Comparison of ENCODE assay signal across 3 cellular contexts in the genomic region with DNA sequence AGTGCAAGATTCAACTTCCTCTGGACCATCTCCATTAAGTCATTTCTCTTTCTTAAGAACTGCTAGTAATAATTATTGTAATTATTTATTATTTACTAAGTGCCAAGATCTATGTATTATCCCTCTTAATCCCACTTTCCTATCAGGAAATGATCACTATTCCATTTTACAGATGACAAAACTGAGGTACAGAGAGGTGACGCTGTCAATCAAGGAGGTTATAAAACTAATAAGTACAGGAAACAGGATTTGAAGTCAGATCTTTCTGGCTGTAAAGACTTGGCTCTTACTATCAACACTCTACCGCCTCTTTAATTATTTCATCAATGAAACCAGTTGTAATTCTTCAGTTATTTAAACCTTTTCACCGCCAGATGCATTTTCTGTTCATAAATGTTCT.
TF ChIP-seq lines count a peak whose summit lies in the region.

No MANE protein-coding gene starts in this region.

TF ChIP-seq in HepG2, 621 proteins besides CTCF, POLR2A, EP300 and RAD21:
- TF ChIP-seq ZNF629 (CRISPR knock-in tag; conservative IDR thresholded peaks at IDR 0.05) (peak; percentile 79), RARA (CRISPR knock-in tag; IDR thresholded peaks at IDR 0.05) (no peak)

TF ChIP-seq in HEK293T, 16 proteins besides CTCF, POLR2A, EP300 and RAD21:
- no peak for TF ChIP-seq ZNF384 (IDR thresholded peaks at IDR 0.05)
- TF ChIP-seq BHLHE40 (IDR thresholded peaks at IDR 0.05; ENCODE audit: borderline replicate concordance): no peak
- TF ChIP-seq SP1 (IDR thresholded peaks at IDR 0.05): no peak
- TF ChIP-seq FOXK2 (IDR thresholded peaks at IDR 0.05): no peak
- TF ChIP-seq, protein P1, sequence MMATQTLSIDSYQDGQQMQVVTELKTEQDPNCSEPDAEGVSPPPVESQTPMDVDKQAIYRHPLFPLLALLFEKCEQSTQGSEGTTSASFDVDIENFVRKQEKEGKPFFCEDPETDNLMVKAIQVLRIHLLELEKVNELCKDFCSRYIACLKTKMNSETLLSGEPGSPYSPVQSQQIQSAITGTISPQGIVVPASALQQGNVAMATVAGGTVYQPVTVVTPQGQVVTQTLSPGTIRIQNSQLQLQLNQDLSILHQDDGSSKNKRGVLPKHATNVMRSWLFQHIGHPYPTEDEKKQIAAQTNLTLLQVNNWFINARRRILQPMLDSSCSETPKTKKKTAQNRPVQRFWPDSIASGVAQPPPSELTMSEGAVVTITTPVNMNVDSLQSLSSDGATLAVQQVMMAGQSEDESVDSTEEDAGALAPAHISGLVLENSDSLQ (IDR thresholded peaks at IDR 0.05): peak; percentile 74
- TF ChIP-seq TARDBP (IDR thresholded peaks at IDR 0.05): no peak
- no peak for TF ChIP-seq FOXA1 (IDR thresholded peaks at IDR 0.05)
- TF ChIP-seq ELF4 (IDR thresholded peaks at IDR 0.05): no peak

TF ChIP-seq in K562, 482 proteins besides CTCF, POLR2A, EP300 and RAD21:
- 0 out of 2 replicates have a peak, but pooled peaks have one; percentile 37 for TF ChIP-seq BCOR (IDR thresholded peaks at IDR 0.05)
- TF ChIP-seq THRAP3 (IDR thresholded peaks at IDR 0.05; ENCODE audit: borderline replicate concordance): no peak
- 0 out of 4 replicates have a peak, but pooled peaks of 1 of the 2 experiments have one; percentile 25 for TF ChIP-seq KDM1A (IDR thresholded peaks at IDR 0.05)
- TF ChIP-seq NR4A1 (CRISPR knock-in tag; IDR thresholded peaks at IDR 0.05): no peak
- TF ChIP-seq NR4A1 (tag; IDR thresholded peaks at IDR 0.05): no peak
- TF ChIP-seq, protein P2, sequence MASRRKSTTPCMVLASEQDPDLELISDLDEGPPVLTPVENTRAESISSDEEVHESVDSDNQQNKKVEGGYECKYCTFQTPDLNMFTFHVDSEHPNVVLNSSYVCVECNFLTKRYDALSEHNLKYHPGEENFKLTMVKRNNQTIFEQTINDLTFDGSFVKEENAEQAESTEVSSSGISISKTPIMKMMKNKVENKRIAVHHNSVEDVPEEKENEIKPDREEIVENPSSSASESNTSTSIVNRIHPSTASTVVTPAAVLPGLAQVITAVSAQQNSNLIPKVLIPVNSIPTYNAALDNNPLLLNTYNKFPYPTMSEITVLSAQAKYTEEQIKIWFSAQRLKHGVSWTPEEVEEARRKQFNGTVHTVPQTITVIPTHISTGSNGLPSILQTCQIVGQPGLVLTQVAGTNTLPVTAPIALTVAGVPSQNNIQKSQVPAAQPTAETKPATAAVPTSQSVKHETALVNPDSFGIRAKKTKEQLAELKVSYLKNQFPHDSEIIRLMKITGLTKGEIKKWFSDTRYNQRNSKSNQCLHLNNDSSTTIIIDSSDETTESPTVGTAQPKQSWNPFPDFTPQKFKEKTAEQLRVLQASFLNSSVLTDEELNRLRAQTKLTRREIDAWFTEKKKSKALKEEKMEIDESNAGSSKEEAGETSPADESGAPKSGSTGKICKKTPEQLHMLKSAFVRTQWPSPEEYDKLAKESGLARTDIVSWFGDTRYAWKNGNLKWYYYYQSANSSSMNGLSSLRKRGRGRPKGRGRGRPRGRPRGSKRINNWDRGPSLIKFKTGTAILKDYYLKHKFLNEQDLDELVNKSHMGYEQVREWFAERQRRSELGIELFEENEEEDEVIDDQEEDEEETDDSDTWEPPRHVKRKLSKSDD (conservative IDR thresholded peaks at IDR 0.05; ENCODE audit: low read length): no peak
- peak; percentile 86 for TF ChIP-seq RBM25 (IDR thresholded peaks at IDR 0.05; ENCODE audit: low read depth, low read length, severe bottlenecking)
- TF ChIP-seq, protein P3, sequence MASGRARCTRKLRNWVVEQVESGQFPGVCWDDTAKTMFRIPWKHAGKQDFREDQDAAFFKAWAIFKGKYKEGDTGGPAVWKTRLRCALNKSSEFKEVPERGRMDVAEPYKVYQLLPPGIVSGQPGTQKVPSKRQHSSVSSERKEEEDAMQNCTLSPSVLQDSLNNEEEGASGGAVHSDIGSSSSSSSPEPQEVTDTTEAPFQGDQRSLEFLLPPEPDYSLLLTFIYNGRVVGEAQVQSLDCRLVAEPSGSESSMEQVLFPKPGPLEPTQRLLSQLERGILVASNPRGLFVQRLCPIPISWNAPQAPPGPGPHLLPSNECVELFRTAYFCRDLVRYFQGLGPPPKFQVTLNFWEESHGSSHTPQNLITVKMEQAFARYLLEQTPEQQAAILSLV (tag; IDR thresholded peaks at IDR 0.05): no peak
- no peak for TF ChIP-seq ELF1 (tag; IDR thresholded peaks at IDR 0.05)
- no peak for TF ChIP-seq ZNF133 (CRISPR knock-in tag; IDR thresholded peaks at IDR 0.05)
- TF ChIP-seq SAFB2 (IDR thresholded peaks at IDR 0.05; ENCODE audit: borderline replicate concordance, low read depth, low read length, severe bottlenecking): no peak
- TF ChIP-seq SMC3 (conservative IDR thresholded peaks at IDR 0.05; ENCODE audit: insufficient read depth, low read depth, low read length): no peak
- TF ChIP-seq CCNT2 (IDR thresholded peaks at IDR 0.05; ENCODE audit: borderline replicate concordance, extremely low read depth, insufficient read length, low read depth, low read length): no peak
TF ChIP-seq in K562: peak in this region for 3.
